ENCODE assay signal across 12 cellular contexts in genomic region chr6:26332408-26332807, GRCh38. TPM values are rescaled to one million over a fixed set of nuclear protein-coding genes. Genes with fewer than 3 reads are reported as not detected.
DNase-seq lines count a peak whose midpoint lies in the region; ATAC-seq and TF ChIP-seq lines count a peak whose summit lies in the region.
"Had no signal": no experiment of that assay in that cellular context is flagged by ENCODE, and none has a peak within 500 bp of the region (broad histone marks: within the 10 kb centered on the region; RNA-seq: fewer than 3 reads in every experiment).

No MANE protein-coding gene starts in this region.

- DNase-seq in activated T-cell treated with anti-CD3 and anti-CD28 coated beads, Interleukin-2, amount 50 U/mL, for 4 hours, result no peak
- no peak for DNase-seq in activated T-cell treated with anti-CD3 and anti-CD28 coated beads, Interleukin-2, amount 50 U/mL, for 48 hours
- DNase-seq in NCI-H69 (lab: John Stamatoyannopoulos, UW) (peak; percentile 40), choroid plexus epithelial cell (ENCODE audit: low read depth) (no peak), retinal pigment epithelial cell (ENCODE audit: low read depth) (no peak), medulla oblongata (ENCODE audit: extremely low spot score) (no peak), right atrium auricular region (ENCODE audit: low spot score) (no peak)
- DNase-seq: activated naive CD4-positive, alpha-beta T cell treated with Interleukin-2 at 50 U/mL for 16 hours; substantia nigra had no signal

- H3K4me3 ChIP-seq in choroid plexus epithelial cell (ENCODE audit: low read depth, low read length) (peak overlapping the region; percentile 58), retinal pigment epithelial cell (ENCODE audit: low read length) (peak overlapping the region; percentile 66), right atrium auricular region (no peak overlapping the region)
- H3K4me3 ChIP-seq: BLaER1 treated with 17β-estradiol and CSF1 and Interleukin-3, amounts not matched to agents 10 nM and 100 nM; lung had no signal

- no peaks in the 10 kb centered on the region for H3K9me3 Mint-ChIP-seq in activated T-cell treated with anti-CD3 and anti-CD28 coated beads, Interleukin-2, amount 50 U/mL, for 4 hours

- ATAC-seq in activated T-cell treated with anti-CD3 and anti-CD28 coated beads, Interleukin-2, amount 50 U/mL, for 4 hours, result no peak
- no peak for ATAC-seq in HG02588 (IDR thresholded peaks at IDR 0.05; ENCODE audit: unreplicated experiment)

- peaks cover 38% of the 10 kb centered on the region for H3K27me3 Mint-ChIP-seq in activated T-cell treated with anti-CD3 and anti-CD28 coated beads, Interleukin-2, amount 50 U/mL, for 4 hours (ENCODE audit: low read depth)

- H3K4me1 Mint-ChIP-seq in activated T-cell treated with anti-CD3 and anti-CD28 coated beads, Interleukin-2, amount 50 U/mL, for 4 hours (ENCODE audit: low read depth), result peaks cover 40% of the 10 kb centered on the region

- no peaks in the 10 kb centered on the region for H3K36me3 ChIP-seq in right atrium auricular region
- H3K36me3 ChIP-seq: BLaER1 treated with 17β-estradiol and CSF1 and Interleukin-3, amounts not matched to agents 10 nM and 100 nM had no signal

- TF ChIP-seq CTCF in choroid plexus epithelial cell (conservative IDR thresholded peaks at IDR 0.05; ENCODE audit: low read depth, low read length), result no peak
- no peak for TF ChIP-seq CTCF in retinal pigment epithelial cell (conservative IDR thresholded peaks at IDR 0.05; ENCODE audit: low read depth, low read length)
- TF ChIP-seq CTCF in right atrium auricular region (IDR thresholded peaks at IDR 0.05), result no peak

- H3K9me3 ChIP-seq in right atrium auricular region, result no peaks in the 10 kb centered on the region
- H3K9me3 ChIP-seq: BLaER1 treated with 17β-estradiol and CSF1 and Interleukin-3, amounts not matched to agents 10 nM and 100 nM had no signal

- no peaks in the 10 kb centered on the region for H3K36me3 Mint-ChIP-seq in activated T-cell treated with anti-CD3 and anti-CD28 coated beads, Interleukin-2, amount 50 U/mL, for 4 hours (ENCODE audit: insufficient read depth)

- peaks cover 38% of the 10 kb centered on the region in 2 donors for H3K27me3 ChIP-seq in right atrium auricular region

- H3K4me3 Mint-ChIP-seq in activated T-cell treated with anti-CD3 and anti-CD28 coated beads, Interleukin-2, amount 50 U/mL, for 4 hours, result peak overlapping the region; percentile 5

- no peaks in the 10 kb centered on the region for H3K4me1 ChIP-seq in right atrium auricular region

- H3K27ac ChIP-seq in right atrium auricular region, result no peak overlapping the region
- H3K27ac ChIP-seq: BLaER1 treated with 17β-estradiol and CSF1 and Interleukin-3, amounts not matched to agents 10 nM and 100 nM had no signal

RNA-seq across cellular contexts. Expression of gene BTN3A2, which starts 32.6 kb away (rescaled TPM):
- 10 to 100 TPM; 24.9 to 41.2 (median 31.0) TPM for total RNA-seq in activated T-cell treated with anti-CD3 and anti-CD28 coated beads, Interleukin-2, amount 50 U/mL, for 4 hours
- total RNA-seq in right atrium auricular region, result 10 to 100 TPM in 1 of 2 donors, 1 to 10 TPM in 1; 6.5 to 12.9 TPM

RNA-seq across cellular contexts. Expression of gene BTN2A2, which starts 50.5 kb away (rescaled TPM):
- 10 to 100 TPM in 1 of 3 donors, 1 to 10 TPM in 2; 9.0 to 10.3 (median 9.0) TPM for total RNA-seq in activated T-cell treated with anti-CD3 and anti-CD28 coated beads, Interleukin-2, amount 50 U/mL, for 4 hours
- 1 to 10 TPM; 2.6 to 4.4 TPM for total RNA-seq in right atrium auricular region

Comparison
In these comparisons a context has a peak if more than half of its experiments do, and no peak if none do; other contexts are left out.
1. H3K4me3 ChIP-seq: peak in choroid plexus epithelial cell (single experiment) and retinal pigment epithelial cell (single experiment); none in right atrium auricular region (0 of 2).